ENCODE assay signal across 11 cellular contexts in the genomic region with DNA sequence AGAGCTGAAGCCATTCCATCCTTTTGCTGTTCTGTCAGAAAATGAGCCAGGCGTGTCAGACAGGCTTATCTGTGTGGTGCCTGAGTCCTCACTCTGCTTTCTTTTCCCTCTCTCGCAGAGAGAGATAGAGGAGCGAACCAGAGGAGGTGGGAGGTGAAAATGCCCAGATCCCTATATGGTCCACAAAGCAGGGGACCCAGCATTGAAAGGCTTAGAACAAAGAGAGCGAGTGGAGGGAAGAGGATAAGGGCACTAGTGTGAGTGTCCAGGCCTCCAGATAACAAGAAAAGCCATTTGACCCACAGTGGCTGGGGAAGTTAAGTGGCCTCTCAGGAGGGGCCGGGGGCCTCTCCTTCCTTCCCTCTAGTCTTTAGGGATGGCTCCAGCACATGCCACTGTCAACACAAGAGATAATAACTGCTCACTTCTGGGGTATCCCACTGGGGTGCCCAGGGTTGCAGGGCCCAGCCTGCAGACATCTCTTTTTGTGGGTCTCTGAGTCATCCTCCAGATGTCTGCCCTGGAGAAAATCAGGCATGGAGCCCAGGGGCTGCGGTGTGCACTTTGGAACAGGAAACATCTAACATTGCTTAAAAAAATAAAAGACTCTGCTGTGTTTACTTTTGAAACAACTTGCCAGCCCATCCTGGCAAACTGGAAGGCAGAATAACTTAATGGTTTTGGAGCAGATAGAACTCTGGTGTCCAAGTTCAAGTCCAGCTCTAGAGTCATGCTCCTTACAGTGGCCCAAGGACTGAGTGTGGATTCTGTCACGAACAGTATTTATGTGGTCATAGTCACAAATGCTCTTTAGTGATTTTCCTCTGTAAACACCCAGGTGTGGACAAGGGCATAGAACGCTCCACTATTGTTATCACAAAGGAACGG.
DNase-seq lines count a peak whose midpoint lies in the region; ATAC-seq and TF ChIP-seq lines count a peak whose summit lies in the region.
"Had no signal": no experiment of that assay in that cellular context is flagged by ENCODE, and none has a peak within 500 bp of the region (broad histone marks: within the 10 kb centered on the region; RNA-seq: fewer than 3 reads in every experiment).

No MANE protein-coding gene starts in this region.

- H3K9me3 ChIP-seq in colonic mucosa (no peaks in the 10 kb centered on the region), right lobe of liver (no peaks in the 10 kb centered on the region), uterus (no peaks in the 10 kb centered on the region)
- H3K9me3 ChIP-seq: neutrophil had no signal

- H3K4me1 Mint-ChIP-seq in activated CD8-positive, alpha-beta T cell treated with anti-CD3 and anti-CD28 coated beads, Interleukin-2, amount 10 ng/mL, durations not matched to agents 7 days and 5 days (ENCODE audit: low read depth) = no peaks in the 10 kb centered on the region
- no peaks in the 10 kb centered on the region for H3K4me1 Mint-ChIP-seq in activated CD8-positive, alpha-beta T cell treated with anti-CD3 and anti-CD28 coated beads for 36 hours (ENCODE audit: low read depth)

- WGBS in right lobe of liver (ENCODE audit: insufficient coverage, low coverage, low lambda C conversion rate, missing lambda C conversion rate) = 44% methylated on average over 9 of the region's 9 CpGs

- no peak overlapping the region for H3K9ac ChIP-seq in colonic mucosa (ENCODE audit: low read depth in 2 of 2, low read length in 2 of 2)

- H3K9me3 Mint-ChIP-seq in activated CD8-positive, alpha-beta T cell treated with anti-CD3 and anti-CD28 coated beads, Interleukin-2, amount 10 ng/mL, durations not matched to agents 7 days and 5 days (ENCODE audit: insufficient read depth) = no peaks in the 10 kb centered on the region
- peaks cover 2% of the 10 kb centered on the region for H3K9me3 Mint-ChIP-seq in activated CD8-positive, alpha-beta T cell treated with anti-CD3 and anti-CD28 coated beads for 36 hours

- H3K4me3 ChIP-seq in colonic mucosa (no peak overlapping the region), right lobe of liver (no peak overlapping the region), uterus (no peak overlapping the region)

- CTCF ChIA-PET in activated CD8-positive, alpha-beta T cell treated with anti-CD3 and anti-CD28 coated beads, Interleukin-2, amount 10 ng/mL, durations not matched to agents 7 days and 5 days (lab: Charles Lee) = no interaction called here
- CTCF ChIA-PET in activated CD8-positive, alpha-beta T cell treated with anti-CD3 and anti-CD28 coated beads for 36 hours (lab: Charles Lee) = no interaction called here

- POLR2A ChIA-PET in activated CD8-positive, alpha-beta T cell treated with anti-CD3 and anti-CD28 coated beads, Interleukin-2, amount 10 ng/mL, durations not matched to agents 7 days and 5 days (lab: Charles Lee) = no interaction called here
- POLR2A ChIA-PET in activated CD8-positive, alpha-beta T cell treated with anti-CD3 and anti-CD28 coated beads for 36 hours (lab: Charles Lee) = no interaction called here

- no peak overlapping the region for H3K27ac Mint-ChIP-seq in activated CD8-positive, alpha-beta T cell treated with anti-CD3 and anti-CD28 coated beads, Interleukin-2, amount 10 ng/mL, durations not matched to agents 7 days and 5 days
- no peak overlapping the region for H3K27ac Mint-ChIP-seq in activated CD8-positive, alpha-beta T cell treated with anti-CD3 and anti-CD28 coated beads for 36 hours

- no peaks in the 10 kb centered on the region for H3K36me3 ChIP-seq in colonic mucosa
- no peaks in the 10 kb centered on the region for H3K36me3 ChIP-seq in right lobe of liver
- H3K36me3 ChIP-seq in uterus = no peaks in the 10 kb centered on the region
- H3K36me3 ChIP-seq: neutrophil had no signal

- intact Hi-C loops in activated CD8-positive, alpha-beta T cell treated with anti-CD3 and anti-CD28 coated beads for 36 hours (cut with micrococcal nuclease) = no loop called here
- intact Hi-C loops in colonic mucosa (cut with DNase I) (no loop called here), right lobe of liver (cut with DNase I) (no loop called here), uterus (cut with DNase I; ENCODE audit: low total_unique reads) (no loop called here)

- H3K27me3 ChIP-seq in colonic mucosa (no peaks in the 10 kb centered on the region), right lobe of liver (no peaks in the 10 kb centered on the region), uterus (no peaks in the 10 kb centered on the region)
- H3K27me3 ChIP-seq: neutrophil had no signal

- H3K4me1 ChIP-seq in colonic mucosa (no peaks in the 10 kb centered on the region), right lobe of liver (peaks cover 0 to 15% (median 6%) of the 10 kb centered on the region in 4 donors), uterus (peaks cover 0 to 11% of the 10 kb centered on the region in 2 donors)

- no peak for ATAC-seq in activated CD8-positive, alpha-beta T cell treated with anti-CD3 and anti-CD28 coated beads, Interleukin-2, amount 10 ng/mL, durations not matched to agents 7 days and 5 days
- ATAC-seq in activated CD8-positive, alpha-beta T cell treated with anti-CD3 and anti-CD28 coated beads for 36 hours = no peak
- ATAC-seq in right lobe of liver (peak; percentile 85 to 98 (median 94)), HG03457 (IDR thresholded peaks at IDR 0.05; ENCODE audit: unreplicated experiment) (no peak)

- DNase-seq in activated CD8-positive, alpha-beta T cell treated with anti-CD3 and anti-CD28 coated beads, Interleukin-2, amount 10 ng/mL, durations not matched to agents 7 days and 5 days = peak; percentile 9
- DNase-seq in activated CD8-positive, alpha-beta T cell treated with anti-CD3 and anti-CD28 coated beads for 36 hours = no peak
- DNase-seq in colonic mucosa (peak; percentile 57), right lobe of liver (peak; percentile 73 to 79 (median 77)), uterus (peak; percentile 68 to 80)
- no peak for DNase-seq in activated CD8-positive, alpha-beta memory T cell treated with anti-CD3 and anti-CD28 coated beads for 24 hours
- DNase-seq in stimulated activated CD4-positive, alpha-beta T cell treated with anti-CD3 and anti-CD28 coated beads, Interleukin-12 subunit alpha, Interleukin-12 subunit beta, amount 100 ng/mL, for 4 hours = no peak
- DNase-seq: activated CD4-positive, alpha-beta T cell treated with anti-CD3 and anti-CD28 coated beads for 4 hours; NCI-H2171 treated with DMSO at 0.1 percent for 48 hours had no signal

- no peaks in the 10 kb centered on the region for H3K36me3 Mint-ChIP-seq in activated CD8-positive, alpha-beta T cell treated with anti-CD3 and anti-CD28 coated beads, Interleukin-2, amount 10 ng/mL, durations not matched to agents 7 days and 5 days (ENCODE audit: low read depth)
- no peaks in the 10 kb centered on the region for H3K36me3 Mint-ChIP-seq in activated CD8-positive, alpha-beta T cell treated with anti-CD3 and anti-CD28 coated beads for 36 hours (ENCODE audit: low read depth)

- H3K27ac ChIP-seq in colonic mucosa (no peak overlapping the region), right lobe of liver (peak overlapping the region in 1 of 3 donors; percentile 30), uterus (peak overlapping the region; percentile 39 to 59)
- H3K27ac ChIP-seq: neutrophil had no signal

- no peaks in the 10 kb centered on the region for H3K27me3 Mint-ChIP-seq in activated CD8-positive, alpha-beta T cell treated with anti-CD3 and anti-CD28 coated beads, Interleukin-2, amount 10 ng/mL, durations not matched to agents 7 days and 5 days (ENCODE audit: low read depth)
- peaks cover 6% of the 10 kb centered on the region for H3K27me3 Mint-ChIP-seq in activated CD8-positive, alpha-beta T cell treated with anti-CD3 and anti-CD28 coated beads for 36 hours

- TF ChIP-seq POLR2A in right lobe of liver (IDR thresholded peaks at IDR 0.05) = no peak
- no peak for TF ChIP-seq POLR2A in uterus (IDR thresholded peaks at IDR 0.05)

- TF ChIP-seq CTCF in activated CD8-positive, alpha-beta T cell treated with anti-CD3 and anti-CD28 coated beads for 36 hours (IDR thresholded peaks at IDR 0.05) = no peak
- no peak for TF ChIP-seq CTCF in colonic mucosa (IDR thresholded peaks at IDR 0.05)
- no peak for TF ChIP-seq CTCF in right lobe of liver (IDR thresholded peaks at IDR 0.05)
- no peak for TF ChIP-seq CTCF in uterus (IDR thresholded peaks at IDR 0.05)

- no peak overlapping the region for H3K4me3 Mint-ChIP-seq in activated CD8-positive, alpha-beta T cell treated with anti-CD3 and anti-CD28 coated beads, Interleukin-2, amount 10 ng/mL, durations not matched to agents 7 days and 5 days
- H3K4me3 Mint-ChIP-seq in activated CD8-positive, alpha-beta T cell treated with anti-CD3 and anti-CD28 coated beads for 36 hours = no peak overlapping the region

Comparison
In these comparisons a context has a peak if more than half of its experiments do, and no peak if none do; other contexts are left out.
1. DNase-seq: peak in activated CD8-positive, alpha-beta T cell treated with anti-CD3 and anti-CD28 coated beads, Interleukin-2, amount 10 ng/mL, durations not matched to agents 7 days and 5 days (single experiment), colonic mucosa (single experiment), right lobe of liver (3 of 3) and uterus (2 of 2); none in activated CD8-positive, alpha-beta T cell treated with anti-CD3 and anti-CD28 coated beads for 36 hours (single experiment), activated CD8-positive, alpha-beta memory T cell treated with anti-CD3 and anti-CD28 coated beads for 24 hours (single experiment) and stimulated activated CD4-positive, alpha-beta T cell treated with anti-CD3 and anti-CD28 coated beads, Interleukin-12 subunit alpha, Interleukin-12 subunit beta, amount 100 ng/mL, for 4 hours (single experiment).
2. ATAC-seq: peak in right lobe of liver (4 of 4); none in activated CD8-positive, alpha-beta T cell treated with anti-CD3 and anti-CD28 coated beads, Interleukin-2, amount 10 ng/mL, durations not matched to agents 7 days and 5 days (single experiment), activated CD8-positive, alpha-beta T cell treated with anti-CD3 and anti-CD28 coated beads for 36 hours (single experiment) and HG03457 (single experiment).